ENCODE assay signal across 1 cellular context in the genomic region with DNA sequence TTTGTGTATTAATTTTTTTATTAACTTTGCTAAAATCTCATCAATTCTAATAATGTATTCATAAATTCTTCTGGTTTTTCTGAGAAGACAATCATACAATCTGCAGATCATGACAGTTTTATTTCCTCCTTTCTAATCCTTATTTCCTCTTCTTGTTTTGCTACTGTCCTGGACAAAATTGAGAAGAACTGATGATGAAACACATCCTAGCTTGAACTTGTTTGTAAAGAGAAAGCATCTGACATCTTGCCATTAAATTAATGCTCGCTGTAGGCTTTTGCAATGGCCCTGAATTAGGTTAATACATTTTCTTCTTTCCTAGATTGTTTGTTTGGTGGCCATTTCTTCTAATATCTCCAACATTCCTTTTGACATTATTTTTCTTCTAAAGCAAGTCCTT.
TF ChIP-seq lines count a peak whose summit lies in the region.

No MANE protein-coding gene starts in this region.

TF ChIP-seq in SK-N-SH treated with all-trans-retinoic acid at 6 μM for 48 hours, 23 proteins besides CTCF, POLR2A, EP300 and RAD21 (continued from another document):
- TF ChIP-seq, protein P1, sequence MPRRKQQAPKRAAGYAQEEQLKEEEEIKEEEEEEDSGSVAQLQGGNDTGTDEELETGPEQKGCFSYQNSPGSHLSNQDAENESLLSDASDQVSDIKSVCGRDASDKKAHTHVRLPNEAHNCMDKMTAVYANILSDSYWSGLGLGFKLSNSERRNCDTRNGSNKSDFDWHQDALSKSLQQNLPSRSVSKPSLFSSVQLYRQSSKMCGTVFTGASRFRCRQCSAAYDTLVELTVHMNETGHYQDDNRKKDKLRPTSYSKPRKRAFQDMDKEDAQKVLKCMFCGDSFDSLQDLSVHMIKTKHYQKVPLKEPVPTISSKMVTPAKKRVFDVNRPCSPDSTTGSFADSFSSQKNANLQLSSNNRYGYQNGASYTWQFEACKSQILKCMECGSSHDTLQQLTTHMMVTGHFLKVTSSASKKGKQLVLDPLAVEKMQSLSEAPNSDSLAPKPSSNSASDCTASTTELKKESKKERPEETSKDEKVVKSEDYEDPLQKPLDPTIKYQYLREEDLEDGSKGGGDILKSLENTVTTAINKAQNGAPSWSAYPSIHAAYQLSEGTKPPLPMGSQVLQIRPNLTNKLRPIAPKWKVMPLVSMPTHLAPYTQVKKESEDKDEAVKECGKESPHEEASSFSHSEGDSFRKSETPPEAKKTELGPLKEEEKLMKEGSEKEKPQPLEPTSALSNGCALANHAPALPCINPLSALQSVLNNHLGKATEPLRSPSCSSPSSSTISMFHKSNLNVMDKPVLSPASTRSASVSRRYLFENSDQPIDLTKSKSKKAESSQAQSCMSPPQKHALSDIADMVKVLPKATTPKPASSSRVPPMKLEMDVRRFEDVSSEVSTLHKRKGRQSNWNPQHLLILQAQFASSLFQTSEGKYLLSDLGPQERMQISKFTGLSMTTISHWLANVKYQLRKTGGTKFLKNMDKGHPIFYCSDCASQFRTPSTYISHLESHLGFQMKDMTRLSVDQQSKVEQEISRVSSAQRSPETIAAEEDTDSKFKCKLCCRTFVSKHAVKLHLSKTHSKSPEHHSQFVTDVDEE (CRISPR knock-in tag; IDR thresholded peaks at IDR 0.05): no peak
TF ChIP-seq in SK-N-SH treated with all-trans-retinoic acid at 6 μM for 48 hours: peak in this region for 0.
